In the genomic region with DNA sequence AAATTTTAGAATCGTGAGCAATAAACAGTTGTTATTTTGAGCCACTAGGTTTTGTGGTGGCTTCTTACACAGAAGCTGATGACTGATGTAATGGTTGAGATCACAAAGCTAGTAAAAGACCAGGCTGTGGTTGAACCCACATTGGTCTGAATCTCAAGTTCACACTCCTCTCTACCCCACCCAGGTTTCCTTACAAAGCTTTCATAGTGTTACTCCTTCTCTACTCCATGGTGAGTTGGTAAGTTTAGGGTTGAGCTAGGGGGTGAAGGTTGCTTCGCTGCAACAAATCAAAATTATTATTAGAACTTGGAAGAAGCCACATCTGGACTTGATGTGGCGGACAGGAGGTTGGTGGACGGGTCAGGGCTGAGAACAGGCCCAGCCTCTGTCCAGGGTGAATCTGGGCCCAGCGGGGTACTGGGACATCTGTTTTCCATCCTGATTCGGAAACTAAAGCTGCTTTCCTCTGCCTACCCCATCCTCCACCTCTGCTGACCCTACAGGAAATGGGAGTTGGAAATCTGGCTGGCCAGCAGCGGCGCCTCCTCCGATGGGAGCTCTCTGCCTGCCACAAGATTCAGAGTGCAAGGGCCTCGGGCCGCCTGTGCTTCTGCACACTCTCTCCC, we compare ENCODE assay signal across 8 cellular contexts.
A peak's percentile ranks its signal among the peaks of the same experiment; 100 is the strongest.
DNase-seq lines count a peak whose midpoint lies in the region; ATAC-seq and TF ChIP-seq lines count a peak whose summit lies in the region.

No MANE protein-coding gene starts in this region.

- H3K9me3 Mint-ChIP-seq in activated naive CD8-positive, alpha-beta T cell treated with anti-CD3 and anti-CD28 coated beads, Interleukin-2, amount 10 ng/mL, durations not matched to agents 7 days and 5 days = no peaks in the 10 kb centered on the region
- no peaks in the 10 kb centered on the region for H3K9me3 Mint-ChIP-seq in immature natural killer cell
- no peaks in the 10 kb centered on the region for H3K9me3 Mint-ChIP-seq in stimulated activated naive CD8-positive, alpha-beta T cell treated with anti-CD3 and anti-CD28 coated beads, Interleukin-15, Interleukin-2, amounts not matched to agents 100 ng/mL and 50 ng/mL, for 24 hours

- no peaks in the 10 kb centered on the region for H4K20me1 ChIP-seq in KMS-11 (ENCODE audit: insufficient read depth)

- H3K4me1 ChIP-seq in KMS-11 (ENCODE audit: low read depth, poor library complexity, severe bottlenecking) = peaks cover 41% of the 10 kb centered on the region

- no peak overlapping the region for H3K9ac ChIP-seq in KMS-11

- no peak overlapping the region for H3K4me3 ChIP-seq in KMS-11 (IDR thresholded peaks at IDR 0.05; ENCODE audit: insufficient read depth, low read depth, low read length)

- H3K4me3 Mint-ChIP-seq in activated naive CD8-positive, alpha-beta T cell treated with anti-CD3 and anti-CD28 coated beads, Interleukin-2, amount 10 ng/mL, durations not matched to agents 7 days and 5 days = peak overlapping the region; percentile 76
- H3K4me3 Mint-ChIP-seq in immature natural killer cell = peak overlapping the region; percentile 73 to 86 (median 82)
- H3K4me3 Mint-ChIP-seq in stimulated activated naive CD8-positive, alpha-beta T cell treated with anti-CD3 and anti-CD28 coated beads, Interleukin-15, Interleukin-2, amounts not matched to agents 100 ng/mL and 50 ng/mL, for 24 hours = peak overlapping the region; percentile 56

- peak overlapping the region; percentile 94 for H3K27ac Mint-ChIP-seq in activated naive CD8-positive, alpha-beta T cell treated with anti-CD3 and anti-CD28 coated beads, Interleukin-2, amount 10 ng/mL, durations not matched to agents 7 days and 5 days
- peak overlapping the region; percentile 99 to 100 (median 99) for H3K27ac Mint-ChIP-seq in immature natural killer cell
- H3K27ac Mint-ChIP-seq in stimulated activated naive CD8-positive, alpha-beta T cell treated with anti-CD3 and anti-CD28 coated beads, Interleukin-15, Interleukin-2, amounts not matched to agents 100 ng/mL and 50 ng/mL, for 24 hours = peak overlapping the region; percentile 86

- H3K27ac ChIP-seq in KMS-11 = no peak overlapping the region

- peak; percentile 48 for ATAC-seq in activated naive CD8-positive, alpha-beta T cell treated with anti-CD3 and anti-CD28 coated beads, Interleukin-2, amount 10 ng/mL, durations not matched to agents 7 days and 5 days (ENCODE audit: low read depth)
- ATAC-seq in GM19035 (IDR thresholded peaks at IDR 0.05; ENCODE audit: unreplicated experiment) (no peak), HG02678 (IDR thresholded peaks at IDR 0.05; ENCODE audit: unreplicated experiment) (no peak)

- peak overlapping the region; percentile 9; the same call in 1 of the 2 replicates for H2AFZ ChIP-seq in KMS-11 (ENCODE audit: low read depth)

- POLR2A ChIA-PET in activated naive CD8-positive, alpha-beta T cell treated with anti-CD3 and anti-CD28 coated beads, Interleukin-2, amount 10 ng/mL, durations not matched to agents 7 days and 5 days (lab: Charles Lee) = interaction anchor here (0.7 to 22.2 kb wide), 16 partner anchors 7 to 83 kb away, joined by 3 to 1375 read pairs (median 6); a partner anchor contains a TSS

- TF ChIP-seq CTCF in KMS-11 (conservative IDR thresholded peaks at IDR 0.05; ENCODE audit: low read depth, low read length) = no peak

- no peaks in the 10 kb centered on the region for H3K79me2 ChIP-seq in KMS-11 (ENCODE audit: insufficient read depth, low read depth)

- no peaks in the 10 kb centered on the region for H3K27me3 ChIP-seq in KMS-11 (ENCODE audit: insufficient read depth, low read depth)

- H3K27me3 Mint-ChIP-seq in activated naive CD8-positive, alpha-beta T cell treated with anti-CD3 and anti-CD28 coated beads, Interleukin-2, amount 10 ng/mL, durations not matched to agents 7 days and 5 days = no peaks in the 10 kb centered on the region
- peaks cover 17% of the 10 kb centered on the region in 3 donors for H3K27me3 Mint-ChIP-seq in immature natural killer cell (ENCODE audit: low read depth in 3 of 3)
- no peaks in the 10 kb centered on the region for H3K27me3 Mint-ChIP-seq in stimulated activated naive CD8-positive, alpha-beta T cell treated with anti-CD3 and anti-CD28 coated beads, Interleukin-15, Interleukin-2, amounts not matched to agents 100 ng/mL and 50 ng/mL, for 24 hours

- no peak for DNase-seq in activated naive CD8-positive, alpha-beta T cell treated with anti-CD3 and anti-CD28 coated beads, Interleukin-2, amount 10 ng/mL, durations not matched to agents 7 days and 5 days
- DNase-seq in immature natural killer cell (peak; percentile 84 to 86 (median 85)), kidney tubule cell (ENCODE audit: low spot score) (no peak), SHP77 treated with DMSO at 0.1 percent for 48 hours (lab: John Stamatoyannopoulos, UW) (no peak)

- H3K4me1 Mint-ChIP-seq in activated naive CD8-positive, alpha-beta T cell treated with anti-CD3 and anti-CD28 coated beads, Interleukin-2, amount 10 ng/mL, durations not matched to agents 7 days and 5 days = peaks cover 67% of the 10 kb centered on the region
- peaks cover 77 to 87% of the 10 kb centered on the region in 2 donors for H3K4me1 Mint-ChIP-seq in immature natural killer cell
- H3K4me1 Mint-ChIP-seq in stimulated activated naive CD8-positive, alpha-beta T cell treated with anti-CD3 and anti-CD28 coated beads, Interleukin-15, Interleukin-2, amounts not matched to agents 100 ng/mL and 50 ng/mL, for 24 hours (ENCODE audit: low read depth) = peaks cover 78% of the 10 kb centered on the region

- peak overlapping the region; percentile 11; the same call in 1 of the 2 replicates for H3K4me2 ChIP-seq in KMS-11

- H3K36me3 ChIP-seq in KMS-11 (ENCODE audit: insufficient read depth) = no peaks in the 10 kb centered on the region

- peaks cover 23% of the 10 kb centered on the region for H3K36me3 Mint-ChIP-seq in activated naive CD8-positive, alpha-beta T cell treated with anti-CD3 and anti-CD28 coated beads, Interleukin-2, amount 10 ng/mL, durations not matched to agents 7 days and 5 days
- no peaks in the 10 kb centered on the region for H3K36me3 Mint-ChIP-seq in immature natural killer cell
- peaks cover 3% of the 10 kb centered on the region for H3K36me3 Mint-ChIP-seq in stimulated activated naive CD8-positive, alpha-beta T cell treated with anti-CD3 and anti-CD28 coated beads, Interleukin-15, Interleukin-2, amounts not matched to agents 100 ng/mL and 50 ng/mL, for 24 hours (ENCODE audit: low read depth)

Comparison
In these comparisons a context has a peak if more than half of its experiments do, and no peak if none do; other contexts are left out.
1. DNase-seq: peak in immature natural killer cell (3 of 3); none in activated naive CD8-positive, alpha-beta T cell treated with anti-CD3 and anti-CD28 coated beads, Interleukin-2, amount 10 ng/mL, durations not matched to agents 7 days and 5 days (single experiment), kidney tubule cell (single experiment) and SHP77 treated with DMSO at 0.1 percent for 48 hours (single experiment).
2. Peak in every context shown above with its lines, with median percentiles within 50 percentile points of each other: H3K27ac Mint-ChIP-seq and H3K4me3 Mint-ChIP-seq.